Comparison of ENCODE assay signal across 1 cellular context in genomic region chr10:92291610-92291859, GRCh38.
TF ChIP-seq lines count a peak whose summit lies in the region.

No MANE protein-coding gene starts in this region.

TF ChIP-seq in K562, 482 proteins besides CTCF, POLR2A, EP300 and RAD21:
- TF ChIP-seq RBM14 (IDR thresholded peaks at IDR 0.05; ENCODE audit: borderline replicate concordance, insufficient read depth, low read depth, low read length) (0 out of 2 replicates have a peak, but pooled peaks have one; percentile 11), POLR2G (IDR thresholded peaks at IDR 0.05; ENCODE audit: low read depth, low read length) (no peak), FOXK1 (CRISPR knock-in tag; IDR thresholded peaks at IDR 0.05; ENCODE audit: borderline replicate concordance) (0 out of 2 replicates have a peak, but pooled peaks have one; percentile 30), TFAM (CRISPR knock-in tag; conservative IDR thresholded peaks at IDR 0.05) (no peak), ETV6 (IDR thresholded peaks at IDR 0.05; ENCODE audit: borderline replicate concordance in 1 of 2, low read depth in 2 of 2, low read length in 1 of 2) (no peak), ETV6 (CRISPR knock-in tag; IDR thresholded peaks at IDR 0.05; ENCODE audit: borderline replicate concordance) (0 out of 2 replicates have a peak, but pooled peaks have one; percentile 31), CXXC5 (CRISPR knock-in tag; IDR thresholded peaks at IDR 0.05) (no peak)
